Comparison of ENCODE assay signal across 8 cellular contexts in the genomic region with DNA sequence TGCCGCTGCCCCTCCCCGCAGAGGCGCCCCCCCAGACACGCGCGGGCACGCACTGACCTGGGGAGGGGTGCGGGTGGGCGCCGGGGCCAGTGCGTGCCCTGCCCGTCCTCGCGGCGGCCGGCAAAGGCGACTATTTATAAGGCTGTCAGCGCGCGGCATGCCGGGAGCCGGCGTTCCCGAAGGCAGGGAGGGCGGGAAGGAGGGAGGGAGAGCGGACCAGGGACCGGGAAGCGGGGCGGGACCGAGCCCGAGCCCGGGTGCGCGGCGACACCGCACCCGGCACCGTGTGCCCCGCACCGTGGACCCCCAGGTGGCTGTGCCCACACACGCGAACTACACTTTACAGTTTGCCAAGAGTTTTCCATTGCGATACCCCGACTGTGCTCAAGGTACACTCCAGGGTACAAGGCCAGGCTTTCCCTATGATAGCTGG. TPM values are rescaled to one million over a fixed set of nuclear protein-coding genes. Genes with fewer than 3 reads are reported as not detected.
DNase-seq lines count a peak whose midpoint lies in the region; ATAC-seq lines count a peak whose summit lies in the region.

A gene with protein sequence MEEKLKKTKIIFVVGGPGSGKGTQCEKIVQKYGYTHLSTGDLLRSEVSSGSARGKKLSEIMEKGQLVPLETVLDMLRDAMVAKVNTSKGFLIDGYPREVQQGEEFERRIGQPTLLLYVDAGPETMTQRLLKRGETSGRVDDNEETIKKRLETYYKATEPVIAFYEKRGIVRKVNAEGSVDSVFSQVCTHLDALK (minus strand): TSS at position 110 of the 433 bp plus-strand sequence. CDS start 3,058 bp downstream, outside the sequence.

- DNase-seq in activated CD4-positive, alpha-beta T cell treated with anti-CD3 and anti-CD28 coated beads, Interleukin-2, amount 10 ng/mL, durations not matched to agents 24 days and 14 days = no peak
- DNase-seq in activated CD4-positive, alpha-beta T cell treated with anti-CD3 and anti-CD28 coated beads for 4 hours = no peak
- peak; percentile 61 for DNase-seq in NCI-H774 (lab: John Stamatoyannopoulos, UW)
- peak in 58 of 61 donors; percentile 33 to 88 (median 76) for DNase-seq in caudate nucleus (lab: John Stamatoyannopoulos, UW)
- DNase-seq in inferior parietal cortex (ENCODE audit: extremely low spot score) = peak; percentile 82
- peak; percentile 91 for DNase-seq in sciatic nerve (ENCODE audit: low spot score)

- peak; percentile 67 for ATAC-seq in sciatic nerve
- no peak for ATAC-seq in HG03039 (IDR thresholded peaks at IDR 0.05; ENCODE audit: unreplicated experiment)
- no peak for ATAC-seq in GM21717 (IDR thresholded peaks at IDR 0.05; ENCODE audit: unreplicated experiment)

- H3K36me3 Mint-ChIP-seq in activated CD4-positive, alpha-beta T cell treated with anti-CD3 and anti-CD28 coated beads, Interleukin-2, amount 10 ng/mL, durations not matched to agents 24 days and 14 days (ENCODE audit: low read depth) = peaks cover 12% of the 10 kb centered on the region

- no peaks in the 10 kb centered on the region for H3K9me3 Mint-ChIP-seq in activated CD4-positive, alpha-beta T cell treated with anti-CD3 and anti-CD28 coated beads, Interleukin-2, amount 10 ng/mL, durations not matched to agents 24 days and 14 days

- H3K4me3 Mint-ChIP-seq in activated CD4-positive, alpha-beta T cell treated with anti-CD3 and anti-CD28 coated beads, Interleukin-2, amount 10 ng/mL, durations not matched to agents 24 days and 14 days = peak within 1 kb of the TSS; percentile 49

- H3K27me3 Mint-ChIP-seq in activated CD4-positive, alpha-beta T cell treated with anti-CD3 and anti-CD28 coated beads, Interleukin-2, amount 10 ng/mL, durations not matched to agents 24 days and 14 days = no peaks in the 10 kb centered on the region

- no peak within 1 kb of the TSS for H3K27ac Mint-ChIP-seq in activated CD4-positive, alpha-beta T cell treated with anti-CD3 and anti-CD28 coated beads, Interleukin-2, amount 10 ng/mL, durations not matched to agents 24 days and 14 days

- peak within 1 kb of the TSS; percentile 68 for H3K27ac ChIP-seq in caudate nucleus (ENCODE audit: low read depth, low read length)

- peaks cover 1% of the 10 kb centered on the region for H3K4me1 Mint-ChIP-seq in activated CD4-positive, alpha-beta T cell treated with anti-CD3 and anti-CD28 coated beads, Interleukin-2, amount 10 ng/mL, durations not matched to agents 24 days and 14 days

- intact Hi-C loops in activated CD4-positive, alpha-beta T cell treated with anti-CD3 and anti-CD28 coated beads, Interleukin-2, amount 10 ng/mL, durations not matched to agents 24 days and 14 days (cut with micrococcal nuclease) = no loop called here
- intact Hi-C loops in sciatic nerve (cut with DNase I) = no loop called here

RNA-seq across cellular contexts. Expression of the gene that starts here (rescaled TPM):
- 18.0 and 19.9 TPM in 2 replicates for total RNA-seq in activated CD4-positive, alpha-beta T cell treated with anti-CD3 and anti-CD28 coated beads, Interleukin-2, amount 10 ng/mL, durations not matched to agents 24 days and 14 days
- total RNA-seq in sciatic nerve = 61.0 TPM

Comparison
In these comparisons a context has a peak if more than half of its experiments do, and no peak if none do; other contexts are left out.
1. DNase-seq: peak in NCI-H774 (single experiment), caudate nucleus (58 of 61), inferior parietal cortex (single experiment) and sciatic nerve (single experiment); none in activated CD4-positive, alpha-beta T cell treated with anti-CD3 and anti-CD28 coated beads, Interleukin-2, amount 10 ng/mL, durations not matched to agents 24 days and 14 days (single experiment) and activated CD4-positive, alpha-beta T cell treated with anti-CD3 and anti-CD28 coated beads for 4 hours (0 of 2).